Comparison of ENCODE assay signal across 21 cellular contexts in the genomic region with DNA sequence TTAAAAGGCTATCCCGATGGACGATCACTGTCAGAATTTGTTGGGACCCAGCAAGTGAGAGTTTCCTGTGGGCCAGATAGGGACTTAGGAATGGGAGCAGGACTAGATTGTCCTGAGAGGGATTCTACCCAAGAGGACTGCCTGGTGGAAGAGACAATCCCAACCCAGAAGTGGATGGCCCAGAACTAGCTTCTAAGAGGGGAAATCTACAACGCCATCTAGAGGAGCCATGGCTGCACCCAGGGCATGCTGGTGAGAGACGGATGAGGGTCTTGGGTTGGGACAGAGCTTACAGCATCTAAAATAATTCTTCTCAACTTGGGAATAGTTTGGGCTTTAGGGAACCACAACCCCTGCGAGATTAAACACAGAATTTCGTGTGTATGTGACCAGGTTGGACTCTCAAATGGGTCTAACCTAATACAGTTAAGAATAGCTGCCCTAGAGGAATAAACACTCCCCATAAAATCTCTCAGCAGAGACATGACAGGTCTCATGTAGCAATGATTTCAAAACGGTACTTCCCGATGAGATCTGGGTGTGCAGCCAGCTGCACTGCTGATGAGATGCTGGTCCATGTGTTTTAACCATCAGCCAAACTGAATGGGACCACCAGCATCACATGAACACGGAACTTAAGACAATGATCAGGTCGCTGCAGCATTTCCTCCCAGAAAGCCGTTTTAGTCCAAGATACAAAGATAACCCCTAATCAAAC. TPM values are rescaled to one million over a fixed set of nuclear protein-coding genes. Genes with fewer than 3 reads are reported as not detected.
DNase-seq lines count a peak whose midpoint lies in the region; ATAC-seq, FAIRE-seq and TF ChIP-seq lines count a peak whose summit lies in the region.
"Had no signal": no experiment of that assay in that cellular context is flagged by ENCODE, and none has a peak within 500 bp of the region (broad histone marks: within the 10 kb centered on the region; RNA-seq: fewer than 3 reads in every experiment).

No MANE protein-coding gene starts in this region.

- H2BK20ac ChIP-seq in IMR-90 (ENCODE audit: low read depth, low read length) (no peak overlapping the region), H1 (ENCODE audit: low read length) (no peak overlapping the region)

- peaks cover 3% of the 10 kb centered on the region for H3K9me1 ChIP-seq in IMR-90 (ENCODE audit: insufficient read depth, low read length)

- DNase-seq in GM12865 (ENCODE audit: low read depth): no peak
- DNase-seq in IMR-90: no peak
- no peak for DNase-seq in H1 (ENCODE audit: low read depth in 1 of 2, low spot score in 2 of 2)
- no peak for DNase-seq in trophoblast cell
- DNase-seq in Peyer's patch: no peak
- no peak for DNase-seq in effector CD4-positive, alpha-beta T cell
- no peak for DNase-seq in NCI-H510A treated with DMSO at 0.1 percent for 48 hours (lab: John Stamatoyannopoulos, UW)
- no peak for DNase-seq in NCI-H2171 treated with DMSO at 0.1 percent for 48 hours (lab: John Stamatoyannopoulos, UW)
- DNase-seq: activated CD4-positive, alpha-beta T cell treated with anti-CD3 and anti-CD28 coated beads, Interleukin-2, amount 50 U/mL, for 4 hours; adrenal gland; CD4-positive, alpha-beta T cell; GDM1; hypothalamus; natural killer cell; NCI-H187 treated with DMSO at 0.1 percent for 48 hours; NCI-H774; SHP77; stimulated activated CD4-positive, alpha-beta T cell treated with anti-CD3 and anti-CD28 coated beads, Interleukin-2, amount 100 ng/mL, for 48 hours; T1000; transverse colon had no signal

- in situ Hi-C loops in IMR-90 (cut with MboI; ENCODE audit: low sequenced_read_pairs): loop anchor here (25.0 kb wide), 1 partner anchor 184 kb away; no protein-coding TSS in a partner anchor

- H3K4me3 ChIP-seq in GM12865 (ENCODE audit: low read depth, low read length): no peak overlapping the region
- no peak overlapping the region for H3K4me3 ChIP-seq in IMR-90 (ENCODE audit: insufficient read depth, low read depth, low read length)
- no peak overlapping the region for H3K4me3 ChIP-seq in H1 (ENCODE audit: extremely low read depth in 1 of 4, insufficient read depth in 2 of 4, low read depth in 3 of 4, low read length in 4 of 4)
- H3K4me3 ChIP-seq in trophoblast cell (ENCODE audit: low read depth, low read length): no peak overlapping the region
- no peak overlapping the region for H3K4me3 ChIP-seq in Peyer's patch
- H3K4me3 ChIP-seq: adrenal gland, transverse colon had no signal

- H3K27ac ChIP-seq in IMR-90 (ENCODE audit: insufficient read depth, low read length) (no peak overlapping the region), H1 (ENCODE audit: low read depth, low read length) (no peak overlapping the region), trophoblast cell (ENCODE audit: low read depth, low read length) (no peak overlapping the region), Peyer's patch (no peak overlapping the region)
- H3K27ac ChIP-seq: adrenal gland had no signal

- peak; percentile 60 for FAIRE-seq in H1 (lab: Jason Lieb, UNC)

- no peak overlapping the region for H4K12ac ChIP-seq in trophoblast cell (ENCODE audit: low read depth, low read length)

- H2AK5ac ChIP-seq in IMR-90 (ENCODE audit: low read depth, low read length) (no peak overlapping the region; the same call in 1 of the 2 replicates), H1 (ENCODE audit: low read depth, low read length) (no peak overlapping the region), trophoblast cell (ENCODE audit: low read length) (no peak overlapping the region)

- no peak for ATAC-seq in IMR-90 (ENCODE audit: low read depth)
- ATAC-seq: natural killer cell had no signal

- no peaks in the 10 kb centered on the region for H3K23me2 ChIP-seq in H1 (ENCODE audit: low read depth, low read length)

- peak overlapping the region; percentile 60 for H2AK9ac ChIP-seq in IMR-90 (replicated peaks; ENCODE audit: low read depth, low read length, poor library complexity)

- BruUV-seq in IMR-90 (replicated peaks; lab: Mats Ljungman, UMichigan): no TSS peak

- no peaks in the 10 kb centered on the region for H3K27me3 ChIP-seq in IMR-90 (ENCODE audit: control insufficient read depth, insufficient read depth, low read length)
- H3K27me3 ChIP-seq in H1 (replicated peaks in 1 of 4; ENCODE audit: control insufficient read depth in 3 of 4, extremely low read depth in 1 of 4, insufficient read depth in 3 of 4, low read length in 3 of 4): no peaks in the 10 kb centered on the region; a peak in 2 of 7 replicates
- H3K27me3 ChIP-seq in trophoblast cell (ENCODE audit: insufficient read depth, low read length): no peaks in the 10 kb centered on the region
- H3K27me3 ChIP-seq in Peyer's patch: no peaks in the 10 kb centered on the region
- H3K27me3 ChIP-seq: adrenal gland, transverse colon had no signal

- H4K5ac ChIP-seq in IMR-90 (ENCODE audit: low read depth, low read length): no peak overlapping the region
- H4K5ac ChIP-seq in H1 (ENCODE audit: insufficient read length, low read depth, low read length): no peak overlapping the region

- H4K91ac ChIP-seq in IMR-90 (ENCODE audit: insufficient read depth, low read depth, low read length) (no peak overlapping the region), H1 (replicated peaks; ENCODE audit: insufficient read length, low read length) (no peak overlapping the region), trophoblast cell (ENCODE audit: low read depth, low read length) (no peak overlapping the region)

- H3K4ac ChIP-seq in IMR-90 (ENCODE audit: low read depth, low read length): peak overlapping the region; percentile 18; the same call in 1 of the 2 replicates
- no peak overlapping the region for H3K4ac ChIP-seq in H1 (replicated peaks; ENCODE audit: insufficient read length, low read depth, low read length)
- H3K4ac ChIP-seq in trophoblast cell (ENCODE audit: low read depth, low read length): peak overlapping the region; percentile 73

- H3K36me3 ChIP-seq in IMR-90 (ENCODE audit: control insufficient read depth, insufficient read depth, low read length) (no peaks in the 10 kb centered on the region), H1 (ENCODE audit: control insufficient read depth in 2 of 4, insufficient read depth in 4 of 4, low read length in 3 of 4) (no peaks in the 10 kb centered on the region), trophoblast cell (ENCODE audit: control insufficient read depth in 1 of 2, insufficient read depth in 2 of 2, low read length in 2 of 2) (no peaks in the 10 kb centered on the region), Peyer's patch (no peaks in the 10 kb centered on the region)
- H3K36me3 ChIP-seq: adrenal gland, transverse colon had no signal

- 100% methylated on average over 3 of the region's 11 CpGs; no CpG with 5 or more reads in 1 of the 2 experiments for WGBS in IMR-90 (ENCODE audit: extremely low coverage in 2 of 2, insufficient read length in 1 of 2), 2 experiments
- WGBS in H1 (ENCODE audit: extremely low coverage in 1 of 2, insufficient coverage in 1 of 2, insufficient read length in 1 of 2, insufficient replicate concordance in 2 of 2, low coverage in 1 of 2, low lambda C conversion rate in 2 of 2, missing lambda C conversion rate in 1 of 2), 2 experiments: 80% methylated on average over 11 of the region's 11 CpGs; no CpG with 5 or more reads in 1 of the 2 experiments
- no CpG with 5 or more reads among the region's 11 CpGs for WGBS in trophoblast cell (ENCODE audit: extremely low coverage, insufficient coverage, insufficient read length)

- dilution Hi-C loops in IMR-90 (cut with HindIII; ENCODE audit: low sequenced_read_pairs, unreplicated experiment): no loop called here

- H3K4me1 ChIP-seq in IMR-90 (ENCODE audit: control insufficient read depth, insufficient read depth, low read length) (peaks cover 8% of the 10 kb centered on the region), H1 (replicated peaks in 1 of 4; ENCODE audit: control insufficient read depth in 3 of 4, insufficient read depth in 4 of 4, low read length in 3 of 4) (peaks cover 0 to 9% (median 3%) of the 10 kb centered on the region in 4 experiments; a peak in 4 of 7 replicates), trophoblast cell (ENCODE audit: control insufficient read depth in 1 of 2, insufficient read depth in 2 of 2, low read length in 2 of 2) (peaks cover 7 to 8% of the 10 kb centered on the region in 2 experiments), Peyer's patch (no peaks in the 10 kb centered on the region)
- H3K4me1 ChIP-seq: adrenal gland had no signal

- H3K9me3 ChIP-seq in IMR-90 (ENCODE audit: control insufficient read depth, insufficient read depth, low read length) (no peaks in the 10 kb centered on the region), H1 (ENCODE audit: insufficient read depth in 2 of 2, low read depth in 1 of 2, low read length in 1 of 2) (no peaks in the 10 kb centered on the region), trophoblast cell (ENCODE audit: insufficient read depth, low read depth, low read length) (no peaks in the 10 kb centered on the region), Peyer's patch (no peaks in the 10 kb centered on the region)
- H3K9me3 ChIP-seq: adrenal gland, transverse colon had no signal

- H3K79me2 ChIP-seq in H1 (ENCODE audit: control insufficient read depth in 1 of 2, insufficient read depth in 2 of 2, low read length in 2 of 2): no peaks in the 10 kb centered on the region
- no peaks in the 10 kb centered on the region for H3K79me2 ChIP-seq in trophoblast cell (ENCODE audit: control insufficient read depth, insufficient read depth, low read length, poor library complexity)

- no peak overlapping the region for H4K8ac ChIP-seq in IMR-90 (ENCODE audit: low read depth in 2 of 2, low read length in 2 of 2)
- no peak overlapping the region for H4K8ac ChIP-seq in H1 (ENCODE audit: extremely low read depth, insufficient read depth, low read length)
- H4K8ac ChIP-seq in trophoblast cell (ENCODE audit: low read depth, low read length): no peak overlapping the region

- no peak overlapping the region for H3K56ac ChIP-seq in IMR-90 (ENCODE audit: extremely low read depth, insufficient read depth, low read length)
- no peak overlapping the region for H3K56ac ChIP-seq in H1 (replicated peaks; ENCODE audit: insufficient read length, low read depth, low read length)

- H2BK15ac ChIP-seq in IMR-90 (ENCODE audit: low read depth, low read length) (no peak overlapping the region), H1 (ENCODE audit: low read length) (no peak overlapping the region)

- H3K18ac ChIP-seq in IMR-90 (ENCODE audit: low read depth, low read length): no peak overlapping the region; the same call in 1 of the 2 replicates
- H3K18ac ChIP-seq in H1 (ENCODE audit: extremely low read depth, low read length): no peak overlapping the region
- no peak overlapping the region for H3K18ac ChIP-seq in trophoblast cell (ENCODE audit: low read length)

- H3K79me1 ChIP-seq in IMR-90 (ENCODE audit: low read depth in 1 of 2, low read length in 2 of 2) (peaks cover 55 to 65% of the 10 kb centered on the region in 2 experiments), H1 (ENCODE audit: low read depth, low read length) (no peaks in the 10 kb centered on the region), trophoblast cell (ENCODE audit: low read length) (no peaks in the 10 kb centered on the region)

- no peak overlapping the region for H2BK5ac ChIP-seq in IMR-90 (ENCODE audit: low read depth, low read length, poor library complexity, severe bottlenecking)
- no peak overlapping the region for H2BK5ac ChIP-seq in H1 (ENCODE audit: low read depth, low read length)
- no peak overlapping the region for H2BK5ac ChIP-seq in trophoblast cell (ENCODE audit: low read depth, low read length, poor library complexity)

- H3K9ac ChIP-seq in IMR-90 (ENCODE audit: low read depth, low read length): no peak overlapping the region
- no peak overlapping the region for H3K9ac ChIP-seq in H1 (replicated peaks in 1 of 4; ENCODE audit: extremely low read depth in 1 of 4, low read depth in 3 of 4, low read length in 3 of 4)
- H3K9ac ChIP-seq in trophoblast cell (ENCODE audit: low read length): no peak overlapping the region

- TF ChIP-seq POLR2A in IMR-90 (IDR thresholded peaks at IDR 0.05; ENCODE audit: low read depth, low read length) (no peak), H1 (IDR thresholded peaks at IDR 0.05; ENCODE audit: control extremely low read depth in 1 of 2, low read depth in 2 of 2, low read length in 2 of 2) (no peak), Peyer's patch (IDR thresholded peaks at IDR 0.05) (no peak)

- TF ChIP-seq CTCF in GM12865 (IDR thresholded peaks at IDR 0.05; ENCODE audit: insufficient read depth, low read depth, low read length, missing control alignments) (peak; percentile 9), IMR-90 (conservative IDR thresholded peaks at IDR 0.05; ENCODE audit: low read depth, low read length) (no peak), H1 (IDR thresholded peaks at IDR 0.05; ENCODE audit: control extremely low read depth in 1 of 3, insufficient read depth in 1 of 3, low read depth in 1 of 3, low read length in 3 of 3) (peak; percentile 50 to 68 (median 66)), Peyer's patch (IDR thresholded peaks at IDR 0.05) (no peak)

- no peak overlapping the region for H3K23ac ChIP-seq in IMR-90 (ENCODE audit: low read depth, low read length)
- H3K23ac ChIP-seq in H1 (ENCODE audit: insufficient read length): no peak overlapping the region
- H3K23ac ChIP-seq in trophoblast cell (ENCODE audit: low read length): no peak overlapping the region

- H2BK120ac ChIP-seq in IMR-90 (ENCODE audit: low read depth, low read length) (0 out of 2 replicates have a peak overlapping the region, but pooled peaks have one; percentile 30), H1 (replicated peaks; ENCODE audit: low read depth, low read length) (no peak overlapping the region), trophoblast cell (ENCODE audit: insufficient read depth, low read length, poor library complexity) (no peak overlapping the region)

- intact Hi-C loops in IMR-90 (cut with micrococcal nuclease): no loop called here

- no peak for TF ChIP-seq EP300 in H1 (IDR thresholded peaks at IDR 0.05; ENCODE audit: borderline replicate concordance in 1 of 2, low read depth in 2 of 2, low read length in 2 of 2)

- no peak overlapping the region for H2AFZ ChIP-seq in IMR-90 (replicated peaks; ENCODE audit: low read length, poor library complexity)
- H2AFZ ChIP-seq in H1 (ENCODE audit: low read length): no peak overlapping the region
- no peak overlapping the region for H2AFZ ChIP-seq in trophoblast cell (ENCODE audit: insufficient read depth, low read length, poor library complexity)

- peak overlapping the region; percentile 15; the same call in 1 of the 2 replicates for H3K14ac ChIP-seq in IMR-90 (replicated peaks; ENCODE audit: low read depth, low read length)
- no peak overlapping the region for H3K14ac ChIP-seq in H1 (ENCODE audit: insufficient read length)
- H3K14ac ChIP-seq in trophoblast cell (ENCODE audit: low read length): no peak overlapping the region

- CTCF ChIA-PET in IMR-90 (lab: Yijun Ruan, JAX) (interaction anchor here (1.2 kb wide), 1 partner anchor 13 kb away, joined by 3 read pairs; no protein-coding TSS in a partner anchor), H1 (lab: Charles Lee; ENCODE audit: partially characterized antibody) (interaction anchor here (0.6 to 4.3 kb wide), 19 partner anchors 11 to 188 kb away, joined by 3 to 35 read pairs (median 3); no protein-coding TSS in a partner anchor)

- POLR2A ChIA-PET in IMR-90 (lab: Charles Lee; ENCODE audit: unreplicated experiment): no interaction called here
- POLR2A ChIA-PET in H1 (lab: Charles Lee; ENCODE audit: partially characterized antibody): no interaction called here

- no peak overlapping the region for H2BK12ac ChIP-seq in H1 (ENCODE audit: low read depth, low read length)
- no peak overlapping the region for H2BK12ac ChIP-seq in trophoblast cell (ENCODE audit: low read length)

- H3K4me2 ChIP-seq in IMR-90 (ENCODE audit: low read depth, low read length) (no peak overlapping the region), H1 (ENCODE audit: insufficient read depth in 1 of 2, low read depth in 2 of 2, low read length in 2 of 2) (no peak overlapping the region), trophoblast cell (ENCODE audit: low read length) (no peak overlapping the region)

- TF ChIP-seq RAD21 in IMR-90 (IDR thresholded peaks at IDR 0.05; ENCODE audit: low read length) (no peak), H1 (IDR thresholded peaks at IDR 0.05 in 1 of 2, conservative IDR thresholded peaks at IDR 0.05 in 1 of 2; ENCODE audit: low read depth in 2 of 2, low read length in 2 of 2) (peak; percentile 39 to 55)

- peaks cover 18% of the 10 kb centered on the region; the same call in 1 of the 2 replicates for H4K20me1 ChIP-seq in IMR-90 (ENCODE audit: insufficient read depth, low read length)
- no peaks in the 10 kb centered on the region for H4K20me1 ChIP-seq in H1 (replicated peaks in 1 of 2; ENCODE audit: control insufficient read depth in 1 of 2, insufficient read depth in 2 of 2, low read length in 2 of 2)

RNA-seq across cellular contexts. Expression of a gene that starts 50.8 kb away (rescaled TPM):
- total RNA-seq in IMR-90 (2012; rRNA removed): 93.9 and 148 TPM in 2 replicates
- polyA plus RNA-seq in IMR-90 (2012; rRNA removed): 64.8 and 65.1 TPM in 2 replicates
- polyA plus RNA-seq in IMR-90 (2012; cell fraction: cytosol; rRNA removed): 37.7 and 114 TPM in 2 replicates
- 22.9 and 25.9 TPM in 2 replicates for polyA plus RNA-seq in IMR-90 (2012; cell fraction: nucleus; rRNA removed; ENCODE audit: low replicate concordance)
- total RNA-seq in H1 (2021; fragmentation: NEBNext Ultra II Directional; extraction: Animal tissue kit (Norgen Biotek cat#: 25700)): 2.6 and 4.4 TPM in 2 replicates
- 2.1 and 5.2 TPM in 2 replicates for polyA plus RNA-seq in H1 (2011; rRNA removed)
- polyA plus RNA-seq in H1 (2011; cell fraction: cytosol; rRNA removed): 4.4 TPM
- polyA plus RNA-seq in H1 (2011; cell fraction: nucleus; rRNA removed): 6.9 TPM
- 2.7 to 5.1 TPM (median 4.1 TPM) in 4 replicates for polyA plus RNA-seq in H1 (2012, experiment 1 of 2)
- 0.80 TPM for polyA plus RNA-seq in H1 (2012, experiment 2 of 2)
- 4.2 TPM for polyA plus RNA-seq in H1 (2013, experiment 1 of 2)
- 4.2 TPM for polyA plus RNA-seq in H1 (2013, experiment 2 of 2)
- polyA minus RNA-seq in H1 (2011; rRNA and poly(A)+ RNA removed): 9.2 and 13.7 TPM in 2 replicates
- polyA minus RNA-seq in H1 (2011; cell fraction: cytosol; rRNA and poly(A)+ RNA removed): 1.6 TPM
- 1.7 TPM for polyA minus RNA-seq in H1 (2011; cell fraction: nucleus; rRNA and poly(A)+ RNA removed)
- 13.0 and 15.2 TPM in 2 replicates for polyA plus RNA-seq in trophoblast cell (2013)
- 1 to 10 TPM in 3 of 4 donors, under 1 TPM in 1; 0.18 to 2.8 (median 1.6) TPM for total RNA-seq in Peyer's patch
- total RNA-seq: CD4-positive, alpha-beta T cell; H4 had no signal

Comparison
In these comparisons a context has a peak if more than half of its experiments do, and no peak if none do; other contexts are left out.
1. CTCF ChIP-seq: peak in GM12865 (single experiment) and H1 (3 of 3); none in IMR-90 (single experiment) and Peyer's patch (0 of 6).
2. RNA of a gene that starts 50.8 kb away (total RNA-seq): 93.9 to 148 TPM in IMR-90; 2.6 to 4.4 TPM in H1 and 0.18 to 2.8 TPM in Peyer's patch; every median in the first group is over 10 times any median in the second.